2 cellular contexts compared by ENCODE assay signal in genomic region chrX:45850197-45850774, GRCh38.
TF ChIP-seq lines count a peak whose summit lies in the region.

No MANE protein-coding gene starts in this region.

TF ChIP-seq in GM12878, 131 proteins besides CTCF, POLR2A, EP300 and RAD21 (continued from another document):
- TF ChIP-seq KDM1A (IDR thresholded peaks at IDR 0.05; ENCODE audit: borderline replicate concordance) (no peak), ZBED1 (IDR thresholded peaks at IDR 0.05; ENCODE audit: borderline replicate concordance) (no peak), PBX3 (IDR thresholded peaks at IDR 0.05; ENCODE audit: insufficient replicate concordance, low read depth, low read length) (no peak), CBFB (IDR thresholded peaks at IDR 0.05; ENCODE audit: low read depth) (no peak), BCLAF1 (IDR thresholded peaks at IDR 0.05) (no peak), E4F1 (IDR thresholded peaks at IDR 0.05; ENCODE audit: borderline replicate concordance, partially characterized antibody) (no peak), KLF5 (IDR thresholded peaks at IDR 0.05; ENCODE audit: partially characterized antibody) (no peak), ESRRA (IDR thresholded peaks at IDR 0.05; ENCODE audit: low read length) (no peak), STAT1 (conservative IDR thresholded peaks at IDR 0.05) (no peak), IKZF1 (conservative IDR thresholded peaks at IDR 0.05) (no peak), ZNF592 (IDR thresholded peaks at IDR 0.05) (no peak), ZSCAN29 (IDR thresholded peaks at IDR 0.05) (no peak)
TF ChIP-seq in GM12878: peak in this region for 0.

TF ChIP-seq in HepG2, 621 proteins besides CTCF, POLR2A, EP300 and RAD21 (continued from another document):
- TF ChIP-seq POGK (CRISPR knock-in tag; conservative IDR thresholded peaks at IDR 0.05) (0 out of 2 replicates have a peak, but pooled peaks have one; percentile 11), HNF1B (CRISPR knock-in tag; IDR thresholded peaks at IDR 0.05) (0 out of 2 replicates have a peak, but pooled peaks have one; percentile 39), ZKSCAN5 (CRISPR knock-in tag; IDR thresholded peaks at IDR 0.05) (no peak)
